ENCODE assay signal across 10 cellular contexts in the genomic region with DNA sequence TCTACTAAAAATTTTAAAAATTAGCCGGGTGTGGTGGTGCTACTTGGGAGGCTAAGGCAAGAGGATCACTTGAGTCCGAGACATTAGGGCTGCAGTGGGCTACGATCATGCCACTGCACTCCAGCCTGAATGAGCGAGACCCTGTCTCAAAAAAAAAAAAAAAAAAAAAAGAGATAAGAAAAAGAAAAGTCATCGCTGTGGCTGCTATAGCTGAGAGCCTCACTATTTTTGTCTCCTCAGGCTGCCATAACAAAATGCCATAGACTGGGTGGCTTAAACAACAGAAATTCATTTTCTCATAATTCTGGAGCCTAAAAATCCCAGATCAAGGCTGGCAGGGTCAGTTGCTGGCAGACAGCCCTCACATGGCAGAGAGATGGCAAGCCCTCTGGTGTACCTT.
"Had no signal": no experiment of that assay in that cellular context is flagged by ENCODE, and none has a peak within 500 bp of the region (broad histone marks: within the 10 kb centered on the region; RNA-seq: fewer than 3 reads in every experiment).

No MANE protein-coding gene starts in this region.

- H3K27ac ChIP-seq: GM23248 had no signal

- H3K9me3 ChIP-seq: HAP-1 had no signal

- ATAC-seq: GM23338, HCT116 had no signal

- H3K9ac ChIP-seq: GM23248 had no signal

- FAIRE-seq: H1 had no signal

- DNase-seq: GM23248, GOT3, H7, H9, HCEC 1CT, HFFc6 had no signal

- H3K4me3 ChIP-seq: GM23248, GM23338, HAP-1 had no signal

- H3K4me2 ChIP-seq: GM23338 had no signal

- H3K4me1 ChIP-seq: HAP-1 had no signal

- H3K36me3 ChIP-seq: HAP-1 had no signal

- H2AFZ ChIP-seq: GM23248, GM23338 had no signal
